In the genomic region with DNA sequence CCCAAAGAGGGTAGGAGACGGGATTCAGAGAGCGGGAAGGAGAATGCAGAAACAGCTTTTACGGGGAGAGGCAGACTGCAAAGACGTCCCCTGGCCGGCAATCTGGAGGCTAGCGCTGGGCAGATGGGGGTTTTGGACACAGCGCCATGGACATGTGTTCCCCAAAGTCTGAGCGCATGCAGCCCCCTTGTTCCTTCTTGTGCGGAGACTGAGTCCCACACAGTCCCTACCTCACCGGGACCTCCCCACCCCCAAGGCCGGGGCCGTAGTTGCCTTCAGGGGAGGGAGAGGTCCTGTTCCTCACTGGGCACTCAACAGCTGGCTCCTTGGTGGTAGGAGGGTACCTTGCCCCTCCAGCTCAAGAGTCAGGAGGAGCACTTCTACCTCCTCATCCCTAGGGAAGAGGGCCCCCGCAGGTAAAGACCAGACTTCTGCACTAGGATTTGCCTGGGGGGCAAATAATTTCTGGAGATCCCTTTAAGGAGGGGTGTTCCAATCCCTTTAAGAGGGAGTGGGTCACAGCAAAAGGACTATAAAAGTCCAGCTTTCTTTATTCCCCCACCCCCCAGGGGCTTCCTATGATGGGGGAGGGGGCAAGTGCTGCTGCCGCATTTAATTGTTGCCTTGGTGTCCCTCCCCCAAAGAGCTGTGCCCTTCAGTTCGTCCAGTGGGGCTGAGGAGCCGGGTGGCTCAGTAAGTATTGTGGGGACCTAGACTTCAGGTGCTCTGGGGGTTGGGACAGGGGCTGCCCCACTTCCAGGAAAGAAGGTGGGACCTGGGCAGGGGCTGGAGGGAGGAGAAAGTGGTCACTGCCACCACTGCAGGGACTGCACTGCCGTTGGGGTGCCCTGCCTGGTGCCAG, we compare ENCODE assay signal across 8 cellular contexts. TPM values are rescaled to one million over a fixed set of nuclear protein-coding genes. Genes with fewer than 3 reads are reported as not detected.
DNase-seq lines count a peak whose midpoint lies in the region; ATAC-seq and TF ChIP-seq lines count a peak whose summit lies in the region.
"Had no signal": no experiment of that assay in that cellular context is flagged by ENCODE, and none has a peak within 500 bp of the region (broad histone marks: within the 10 kb centered on the region; RNA-seq: fewer than 3 reads in every experiment).

No MANE protein-coding gene starts in this region.

- H3K27me3 ChIP-seq in heart right ventricle (peaks cover 10 to 69% (median 23%) of the 10 kb centered on the region in 7 donors), upper lobe of right lung (peaks cover 30% of the 10 kb centered on the region)

- H3K36me3 ChIP-seq in heart right ventricle (no peaks in the 10 kb centered on the region), upper lobe of right lung (no peaks in the 10 kb centered on the region)

- H3K27me3 Mint-ChIP-seq in glutamatergic neuron (ENCODE audit: unreplicated experiment): peaks cover 2% of the 10 kb centered on the region

- intact Hi-C loops in heart right ventricle (cut with DNase I): no loop called here
- intact Hi-C loops in cardiac septum (cut with DNase I): no loop called here
- intact Hi-C loops in upper lobe of right lung (cut with DNase I): no loop called here

- H3K9me3 Mint-ChIP-seq in glutamatergic neuron (ENCODE audit: unreplicated experiment): peaks cover 4% of the 10 kb centered on the region

- H3K27ac Mint-ChIP-seq in glutamatergic neuron (ENCODE audit: unreplicated experiment): peak overlapping the region; percentile 48

- TF ChIP-seq CTCF in heart right ventricle (IDR thresholded peaks at IDR 0.05): no peak
- TF ChIP-seq CTCF in glutamatergic neuron (IDR thresholded peaks at IDR 0.05; ENCODE audit: partially characterized antibody, unreplicated experiment): peak; percentile 6
- no peak for TF ChIP-seq CTCF in upper lobe of right lung (IDR thresholded peaks at IDR 0.05)

- H3K27ac ChIP-seq in heart right ventricle (no peak overlapping the region), upper lobe of right lung (no peak overlapping the region)

- peaks cover 11% of the 10 kb centered on the region for H3K4me1 Mint-ChIP-seq in glutamatergic neuron (ENCODE audit: low read depth, unreplicated experiment)

- DNase-seq in heart right ventricle: no peak
- no peak for DNase-seq in cardiac septum (ENCODE audit: low spot score)
- DNase-seq in glutamatergic neuron: no peak
- no peak for DNase-seq in upper lobe of right lung
- no peak for DNase-seq in putamen (ENCODE audit: low spot score)
- DNase-seq: NCI-H526 treated with DMSO at 0.1 percent for 48 hours; stimulated activated CD4-positive, alpha-beta T cell treated with anti-CD3 and anti-CD28 coated beads, Interleukin-4, amount 100 ng/mL, for 1 hour had no signal

- H3K4me1 ChIP-seq in heart right ventricle (peaks cover 16 to 50% (median 31%) of the 10 kb centered on the region in 9 donors), upper lobe of right lung (peaks cover 24% of the 10 kb centered on the region)

- H3K36me3 Mint-ChIP-seq in glutamatergic neuron (ENCODE audit: unreplicated experiment): no peaks in the 10 kb centered on the region

- ATAC-seq in heart right ventricle: no peak
- ATAC-seq in upper lobe of right lung: no peak
- no peak for ATAC-seq in GM19395 (IDR thresholded peaks at IDR 0.05; ENCODE audit: unreplicated experiment)

- 22 to 24% methylated on average over 17 of the region's 17 CpGs for WGBS in heart right ventricle, 2 donors

- H3K4me3 Mint-ChIP-seq in glutamatergic neuron (ENCODE audit: unreplicated experiment): peak overlapping the region; percentile 85

- H3K4me3 ChIP-seq in heart right ventricle (peak overlapping the region; percentile 23 to 52 (median 48)), upper lobe of right lung (peak overlapping the region; percentile 33)

- H3K9me3 ChIP-seq in heart right ventricle (no peaks in the 10 kb centered on the region), upper lobe of right lung (no peaks in the 10 kb centered on the region)

RNA-seq across cellular contexts. Expression of a gene that starts 3.6 kb away (rescaled TPM):
- total RNA-seq in heart right ventricle (10 to 100 TPM; 12.1 to 17.8 (median 16.0) TPM), cardiac septum (17.7 TPM), glutamatergic neuron (ENCODE audit: unreplicated experiment) (29.9 TPM), upper lobe of right lung (29.8 TPM)
- 1 to 10 TPM; 8.9 to 9.7 TPM for polyA plus RNA-seq in heart right ventricle

RNA-seq across cellular contexts. Expression of a gene that starts 31.5 kb away (rescaled TPM):
- total RNA-seq in heart right ventricle (100 to 1,000 TPM in 7 of 10 donors, 10 to 100 TPM in 3; 71.1 to 143 (median 109) TPM), cardiac septum (106 TPM), glutamatergic neuron (ENCODE audit: unreplicated experiment) (44.3 TPM), upper lobe of right lung (115 TPM)
- polyA plus RNA-seq in heart right ventricle: 10 to 100 TPM; 42.2 to 44.4 TPM

RNA-seq across cellular contexts. Expression of a gene that starts 33.7 kb away (rescaled TPM):
- total RNA-seq in heart right ventricle (10 to 100 TPM in 2 of 10 donors, 1 to 10 TPM in 8; 5.7 to 11.5 (median 9.0) TPM), cardiac septum (8.4 TPM), glutamatergic neuron (ENCODE audit: unreplicated experiment) (3.9 TPM), upper lobe of right lung (14.1 TPM)
- 1 to 10 TPM; 5.3 to 8.8 TPM for polyA plus RNA-seq in heart right ventricle

RNA-seq across cellular contexts. Expression of a gene that starts 54.6 kb away (rescaled TPM):
- total RNA-seq in heart right ventricle: 10 to 100 TPM in 3 of 10 donors, 1 to 10 TPM in 7; 5.3 to 16.0 (median 8.3) TPM
- polyA plus RNA-seq in heart right ventricle: 10 to 100 TPM in 1 of 2 donors, 1 to 10 TPM in 1; 8.2 to 13.1 TPM
- total RNA-seq in cardiac septum: 7.5 TPM
- total RNA-seq in glutamatergic neuron (ENCODE audit: unreplicated experiment): 62.9 TPM
- 18.1 TPM for total RNA-seq in upper lobe of right lung
